Comparison of ENCODE assay signal across 19 cellular contexts in genomic region chr12:59649203-59649602, GRCh38. TPM values are rescaled to one million over a fixed set of nuclear protein-coding genes. Genes with fewer than 3 reads are reported as not detected.
DNase-seq lines count a peak whose midpoint lies in the region; ATAC-seq, FAIRE-seq and TF ChIP-seq lines count a peak whose summit lies in the region.
"Had no signal": no experiment of that assay in that cellular context is flagged by ENCODE, and none has a peak within 500 bp of the region (broad histone marks: within the 10 kb centered on the region; RNA-seq: fewer than 3 reads in every experiment).

No MANE protein-coding gene starts in this region.

- DNase-seq in HFFc6 (peak; percentile 24), amniotic epithelial cell (ENCODE audit: low read depth) (peak; percentile 66), HepG2 (ENCODE audit: low spot score) (peak; percentile 63), NCI-H2227 treated with DMSO at 0.1 percent for 48 hours (lab: John Stamatoyannopoulos, UW) (no peak)
- no peak for DNase-seq in stimulated activated CD4-positive, alpha-beta T cell treated with anti-CD3 and anti-CD28 coated beads, Interleukin-4, amount 100 ng/mL, for 4 hours
- DNase-seq in CD8-positive, alpha-beta memory T cell = no peak
- DNase-seq: activated B cell treated with CpG ODN at 0.5 μM for 24 hours; activated CD4-positive, alpha-beta memory T cell treated with anti-CD3 and anti-CD28 coated beads, Interleukin-2, amount 10 ng/mL, durations not matched to agents 7 days and 5 days; activated naive CD4-positive, alpha-beta T cell; AML-193; immature natural killer cell; KG1; NCI-H1092 treated with DMSO at 0.1 percent for 48 hours; NCI-H524 treated with DMSO at 0.1 percent for 48 hours; SHP77 had no signal

- no peaks in the 10 kb centered on the region for H3K27me3 ChIP-seq in BLaER1 treated with 17β-estradiol and CSF1 and Interleukin-3, amounts not matched to agents 10 nM and 100 nM
- H3K27me3 ChIP-seq in HepG2 (ENCODE audit: control insufficient read depth in 1 of 2, insufficient read depth in 2 of 2, low read length in 2 of 2) = no peaks in the 10 kb centered on the region
- H3K27me3 ChIP-seq in CD8-positive, alpha-beta memory T cell (ENCODE audit: insufficient read depth, low read length, poor library complexity, severe bottlenecking) = no peaks in the 10 kb centered on the region
- H3K27me3 ChIP-seq: suprapubic skin had no signal

- in situ Hi-C loops in HepG2 (cut with HindIII; ENCODE audit: extremely low pct_ligation_motif_present, low pct_unique_long_range_greater_than_20kb) = no loop called here

- no peaks in the 10 kb centered on the region for H3K27me3 Mint-ChIP-seq in HFFc6 (ENCODE audit: insufficient read depth)
- H3K27me3 Mint-ChIP-seq in CD8-positive, alpha-beta memory T cell = no peaks in the 10 kb centered on the region
- H3K27me3 Mint-ChIP-seq: activated B cell treated with CpG ODN at 0.5 μM for 24 hours; activated CD4-positive, alpha-beta memory T cell treated with anti-CD3 and anti-CD28 coated beads, Interleukin-2, amount 10 ng/mL, durations not matched to agents 7 days and 5 days had no signal

- H3K79me2 ChIP-seq in HepG2 (ENCODE audit: insufficient read depth, low read length) = no peaks in the 10 kb centered on the region

- H3K4me3 ChIP-seq in BLaER1 treated with 17β-estradiol and CSF1 and Interleukin-3, amounts not matched to agents 10 nM and 100 nM = no peak overlapping the region
- no peak overlapping the region for H3K4me3 ChIP-seq in HepG2 (replicated peaks in 1 of 3; ENCODE audit: insufficient read depth in 1 of 3, low read depth in 2 of 3, low read length in 3 of 3)
- H3K4me3 ChIP-seq in CD8-positive, alpha-beta memory T cell (ENCODE audit: low read length) = no peak overlapping the region
- H3K4me3 ChIP-seq: lung, suprapubic skin had no signal

- no TSS peak for BruUV-seq in HepG2 (replicated peaks; lab: Mats Ljungman, UMichigan)

- peaks cover 5% of the 10 kb centered on the region for H3K9me3 Mint-ChIP-seq in HFFc6
- peaks cover 0 to 7% (median 0%) of the 10 kb centered on the region in 5 donors for H3K9me3 Mint-ChIP-seq in CD8-positive, alpha-beta memory T cell
- H3K9me3 Mint-ChIP-seq: immature natural killer cell had no signal

- no peak overlapping the region for H3K27ac ChIP-seq in BLaER1 treated with 17β-estradiol and CSF1 and Interleukin-3, amounts not matched to agents 10 nM and 100 nM
- H3K27ac ChIP-seq in HepG2 (ENCODE audit: extremely low read length, insufficient read depth, low read length) = no peak overlapping the region
- H3K27ac ChIP-seq in CD8-positive, alpha-beta memory T cell (ENCODE audit: low read depth, low read length) = no peak overlapping the region
- H3K27ac ChIP-seq: suprapubic skin had no signal

- intact Hi-C loops in HepG2 (cut with micrococcal nuclease; ENCODE audit: unreplicated experiment) = loop anchor here (2.0 kb wide), 1 partner anchor 30 kb away; no protein-coding TSS in a partner anchor

- peak overlapping the region in 6 of 11 experiments; percentile 0 to 45 (median 32); a peak in 7 of 22 replicates for H3K4me2 ChIP-seq in BLaER1 treated with 17β-estradiol and CSF1 and Interleukin-3, amounts not matched to agents 10 nM and 100 nM
- H3K4me2 ChIP-seq in HepG2 (ENCODE audit: low read depth, low read length) = no peak overlapping the region

- POLR2A ChIA-PET in HepG2 (lab: Yijun Ruan, JAX) = no interaction called here
- POLR2A ChIA-PET in CD8-positive, alpha-beta memory T cell (lab: Charles Lee) = no interaction called here

- 5% methylated on average over 2 of the region's 2 CpGs for WGBS in HepG2 (ENCODE audit: low lambda C conversion rate)

- H3K4me3 Mint-ChIP-seq in HFFc6 = no peak overlapping the region
- peak overlapping the region in 1 of 7 donors; percentile 6 for H3K4me3 Mint-ChIP-seq in CD8-positive, alpha-beta memory T cell
- H3K4me3 Mint-ChIP-seq: activated B cell treated with CpG ODN at 0.5 μM for 24 hours; activated CD4-positive, alpha-beta memory T cell treated with anti-CD3 and anti-CD28 coated beads, Interleukin-2, amount 10 ng/mL, durations not matched to agents 7 days and 5 days; immature natural killer cell had no signal

- peaks cover 23% of the 10 kb centered on the region for H3K36me3 Mint-ChIP-seq in HFFc6 (ENCODE audit: low read depth)
- peaks cover 22 to 40% (median 31%) of the 10 kb centered on the region in 3 donors for H3K36me3 Mint-ChIP-seq in CD8-positive, alpha-beta memory T cell

- TF ChIP-seq EP300 in HepG2 (IDR thresholded peaks at IDR 0.05; ENCODE audit: low read depth in 2 of 2, low read length in 2 of 2) (no peak; a peak in 1 of 4 replicates), HepG2 (CRISPR knock-in tag; IDR thresholded peaks at IDR 0.05; ENCODE audit: borderline replicate concordance) (no peak)

- H3K4me1 ChIP-seq in BLaER1 treated with 17β-estradiol and CSF1 and Interleukin-3, amounts not matched to agents 10 nM and 100 nM = peaks cover 0 to 34% (median 6%) of the 10 kb centered on the region in 10 experiments; a peak in 10 of 20 replicates
- H3K4me1 ChIP-seq in HepG2 (ENCODE audit: insufficient read depth, low read length) = peaks cover 17% of the 10 kb centered on the region
- H3K4me1 ChIP-seq in CD8-positive, alpha-beta memory T cell (ENCODE audit: insufficient read depth, low read length) = peaks cover 6% of the 10 kb centered on the region

- peaks cover 6 to 41% (median 22%) of the 10 kb centered on the region in 11 experiments; a peak in 18 of 22 replicates for H3K36me3 ChIP-seq in BLaER1 treated with 17β-estradiol and CSF1 and Interleukin-3, amounts not matched to agents 10 nM and 100 nM
- H3K36me3 ChIP-seq in HepG2 (replicated peaks in 1 of 2; ENCODE audit: control insufficient read depth in 1 of 2, insufficient read depth in 2 of 2, low read length in 2 of 2) = no peaks in the 10 kb centered on the region
- H3K36me3 ChIP-seq in CD8-positive, alpha-beta memory T cell (ENCODE audit: insufficient read depth, low read length) = no peaks in the 10 kb centered on the region
- H3K36me3 ChIP-seq: suprapubic skin had no signal

- H3K9me3 ChIP-seq in BLaER1 treated with 17β-estradiol and CSF1 and Interleukin-3, amounts not matched to agents 10 nM and 100 nM (replicated peaks in 1 of 11) = peaks cover 16 to 40% (median 32%) of the 10 kb centered on the region in 11 experiments; a peak in 21 of 22 replicates
- peaks cover 52% of the 10 kb centered on the region for H3K9me3 ChIP-seq in HepG2 (ENCODE audit: low read length)
- no peaks in the 10 kb centered on the region for H3K9me3 ChIP-seq in CD8-positive, alpha-beta memory T cell (ENCODE audit: low read length)
- H3K9me3 ChIP-seq: suprapubic skin had no signal

- no peak overlapping the region for H3K9ac ChIP-seq in BLaER1 treated with 17β-estradiol and CSF1 and Interleukin-3, amounts not matched to agents 10 nM and 100 nM
- no peak overlapping the region for H3K9ac ChIP-seq in HepG2 (ENCODE audit: insufficient read depth, low read depth, low read length)

- FAIRE-seq in HepG2 (lab: Jason Lieb, UNC) = no peak
- FAIRE-seq: astrocyte had no signal

- TF ChIP-seq CTCF in HFFc6 (IDR thresholded peaks at IDR 0.05) (no peak), HepG2 (CRISPR knock-in tag; IDR thresholded peaks at IDR 0.05) (no peak)

- TF ChIP-seq POLR2A in HepG2 (IDR thresholded peaks at IDR 0.05; ENCODE audit: insufficient read depth in 1 of 2, low read depth in 2 of 2, low read length in 2 of 2) = no peak

- CTCF ChIA-PET in HepG2 (lab: Yijun Ruan, JAX; ENCODE audit: low intra/inter-chr PET ratio, low total read pairs) = no interaction called here
- CTCF ChIA-PET in CD8-positive, alpha-beta memory T cell (lab: Charles Lee) = no interaction called here

- no peaks in the 10 kb centered on the region for H4K20me1 ChIP-seq in BLaER1 treated with 17β-estradiol and CSF1 and Interleukin-3, amounts not matched to agents 10 nM and 100 nM
- H4K20me1 ChIP-seq in HepG2 (ENCODE audit: insufficient read depth, low read length) = no peaks in the 10 kb centered on the region

- TF ChIP-seq RAD21 in HepG2 (CRISPR knock-in tag; IDR thresholded peaks at IDR 0.05) = no peak

- ATAC-seq in HepG2 = no peak

- peaks cover 42% of the 10 kb centered on the region for H3K4me1 Mint-ChIP-seq in HFFc6 (ENCODE audit: low read depth)
- H3K4me1 Mint-ChIP-seq in CD8-positive, alpha-beta memory T cell = peaks cover 35 to 61% (median 52%) of the 10 kb centered on the region in 3 donors
- H3K4me1 Mint-ChIP-seq: activated CD4-positive, alpha-beta memory T cell treated with anti-CD3 and anti-CD28 coated beads, Interleukin-2, amount 10 ng/mL, durations not matched to agents 7 days and 5 days had no signal

- H2AFZ ChIP-seq in HepG2 (ENCODE audit: low read length) = no peak overlapping the region

- H3K27ac Mint-ChIP-seq in HFFc6 = no peak overlapping the region; the same call in 1 of the 2 replicates
- H3K27ac Mint-ChIP-seq in CD8-positive, alpha-beta memory T cell = peak overlapping the region in 2 of 8 donors; percentile 35 to 71
- H3K27ac Mint-ChIP-seq: activated B cell treated with CpG ODN at 0.5 μM for 24 hours; activated CD4-positive, alpha-beta memory T cell treated with anti-CD3 and anti-CD28 coated beads, Interleukin-2, amount 10 ng/mL, durations not matched to agents 7 days and 5 days had no signal

RNA-seq across cellular contexts. Expression of gene SLC16A7, which starts 53.4 kb away (rescaled TPM):
- 10 to 100 TPM; 38.3 to 49.6 (median 41.7) TPM for total RNA-seq in HFFc6 (2021; fragmentation: NEBNext Ultra II Directional; extraction: Animal tissue kit (Norgen Biotek cat#: 25700))
- 1.3 TPM in 2 replicates for total RNA-seq in HepG2 (2016; rRNA removed; fragmentation: Illumina TruSeq; extraction: Trizol)
- total RNA-seq in HepG2 (2016; cell fraction: cytosol; rRNA removed; fragmentation: Illumina TruSeq; extraction: Trizol; ENCODE audit: low read depth) = 0.10 and 0.18 TPM in 2 replicates
- total RNA-seq in HepG2 (2016; cell fraction: insoluble cytoplasmic fraction; rRNA removed; fragmentation: Illumina TruSeq; extraction: Trizol) = 1.4 and 1.5 TPM in 2 replicates
- 0.45 and 0.46 TPM in 2 replicates for total RNA-seq in HepG2 (2016; cell fraction: membrane; rRNA removed; fragmentation: Illumina TruSeq; extraction: Trizol)
- total RNA-seq in HepG2 (2016; cell fraction: nucleus; rRNA removed; fragmentation: Illumina TruSeq; extraction: Trizol) = 1.6 and 2.1 TPM in 2 replicates
- 0.99 and 1.6 TPM in 2 replicates for polyA plus RNA-seq in HepG2 (2011; rRNA removed)
- polyA plus RNA-seq in HepG2 (2011; cell fraction: cytosol; rRNA removed) = 0.79 and 0.86 TPM in 2 replicates
- polyA plus RNA-seq in HepG2 (2011; cell fraction: nucleus; rRNA removed) = 0.53 and 0.55 TPM in 2 replicates
- 0.19 and 1.5 TPM in 2 replicates for polyA plus RNA-seq in HepG2 (2012)
- 0.02 and 0.10 TPM in 2 replicates for polyA plus RNA-seq in HepG2 (2016; cell fraction: cytosol; fragmentation: Illumina TruSeq; extraction: Trizol; ENCODE audit: low read depth)
- 0.19 and 0.42 TPM in 2 replicates for polyA plus RNA-seq in HepG2 (2016; cell fraction: insoluble cytoplasmic fraction; fragmentation: Illumina TruSeq; extraction: Trizol; ENCODE audit: low read depth)
- 0.17 TPM in 1 of 2 replicates, not detected in the other for polyA plus RNA-seq in HepG2 (2016; cell fraction: membrane; fragmentation: Illumina TruSeq; extraction: Trizol; ENCODE audit: low read depth)
- 0.39 and 0.55 TPM in 2 replicates for polyA plus RNA-seq in HepG2 (2016; cell fraction: nucleus; fragmentation: Illumina TruSeq; extraction: Trizol; ENCODE audit: insufficient read depth, low read depth)
- 6.9 and 63.8 TPM in 2 replicates for polyA minus RNA-seq in HepG2 (2011; rRNA and poly(A)+ RNA removed; ENCODE audit: low replicate concordance)
- 2.7 and 4.1 TPM in 2 replicates for polyA minus RNA-seq in HepG2 (2011; cell fraction: cytosol; rRNA and poly(A)+ RNA removed)
- polyA minus RNA-seq in HepG2 (2011; cell fraction: nucleus; rRNA and poly(A)+ RNA removed) = 8.6 and 9.3 TPM in 2 replicates
- total RNA-seq in CD8-positive, alpha-beta memory T cell = 10 to 100 TPM; 34.0 to 35.1 TPM
- 30.3 TPM for polyA plus RNA-seq in CD8-positive, alpha-beta memory T cell

Comparison
In these comparisons a context has a peak if more than half of its experiments do, and no peak if none do; other contexts are left out.
1. DNase-seq: peak in HFFc6 (single experiment), amniotic epithelial cell (single experiment) and HepG2 (single experiment); none in stimulated activated CD4-positive, alpha-beta T cell treated with anti-CD3 and anti-CD28 coated beads, Interleukin-4, amount 100 ng/mL, for 4 hours (0 of 2), CD8-positive, alpha-beta memory T cell (0 of 5) and NCI-H2227 treated with DMSO at 0.1 percent for 48 hours (single experiment).
2. RNA of gene SLC16A7, which starts 53.4 kb away (total RNA-seq): 38.3 to 49.6 TPM in HFFc6 and 34.0 to 35.1 TPM in CD8-positive, alpha-beta memory T cell; 0.10 to 2.1 TPM in HepG2; every median in the first group is over 10 times any median in the second.